ENCODE assay signal across 23 cellular contexts in genomic region chr10:17833656-17834055, GRCh38. TPM values are rescaled to one million over a fixed set of nuclear protein-coding genes. Genes with fewer than 3 reads are reported as not detected.
"Had no signal": no experiment of that assay in that cellular context is flagged by ENCODE, and none has a peak within 500 bp of the region (broad histone marks: within the 10 kb centered on the region; RNA-seq: fewer than 3 reads in every experiment).

No MANE protein-coding gene starts in this region.

- ATAC-seq: Panc1, PC-3, Right ventricle myocardium inferior, SK-N-SH treated with all-trans-retinoic acid at 6 μM for 48 hours had no signal

- H3K27me3 ChIP-seq: MG63 had no signal

- H3K4me3 ChIP-seq: MG63, SJCRH30 had no signal

- H3K9me3 ChIP-seq: MG63, SJCRH30 had no signal

- DNase-seq: Karpas-422, KG1, MG63, NCI-H1092, NCI-H1105 treated with DMSO at 0.1 percent for 48 hours, NCI-H1436, NCI-H187, NCI-H2029, NCI-H2081 treated with DMSO at 0.1 percent for 48 hours, NCI-H2171 treated with DMSO at 0.1 percent for 48 hours, NCI-H345, NCI-H446 treated with DMSO at 0.1 percent for 48 hours, NCI-H510A treated with DMSO at 0.1 percent for 48 hours, NCI-H526, PC-3, SHP77 treated with DMSO at 0.1 percent for 48 hours, SJCRH30 had no signal

- H3K4me1 ChIP-seq: SJCRH30 had no signal

- H3K36me3 ChIP-seq: MG63, SJCRH30 had no signal

- H3K27ac ChIP-seq: RWPE1, SJCRH30 had no signal

RNA-seq across cellular contexts. Expression of gene MRC1, which starts 24.5 kb away (rescaled TPM):
- total RNA-seq: HT-29, OCI-LY7, PC-3, SJCRH30 had no signal
